16 cellular contexts compared by ENCODE assay signal in genomic region chr18:62672600-62672999, GRCh38. TPM values are rescaled to one million over a fixed set of nuclear protein-coding genes. Genes with fewer than 3 reads are reported as not detected.
DNase-seq lines count a peak whose midpoint lies in the region; ATAC-seq, FAIRE-seq and TF ChIP-seq lines count a peak whose summit lies in the region.
"Had no signal": no experiment of that assay in that cellular context is flagged by ENCODE, and none has a peak within 500 bp of the region (broad histone marks: within the 10 kb centered on the region; RNA-seq: fewer than 3 reads in every experiment).

No MANE protein-coding gene starts in this region.

- no peaks in the 10 kb centered on the region for H3K36me3 Mint-ChIP-seq in type B pancreatic cell

- H4K20me1 ChIP-seq in PC-3 (ENCODE audit: low read length): no peaks in the 10 kb centered on the region
- no peaks in the 10 kb centered on the region for H4K20me1 ChIP-seq in HepG2 (ENCODE audit: insufficient read depth, low read length)

- WGBS in HepG2 (ENCODE audit: low lambda C conversion rate): 2% methylated on average over 2 of the region's 2 CpGs
- 64 to 71% methylated on average over 1 to 2 of the region's 2 CpGs for WGBS in gastroesophageal sphincter (ENCODE audit: low coverage in 1 of 2), 2 donors

- peak; percentile 39 for DNase-seq in PC-3
- DNase-seq in brain microvascular endothelial cell: peak; percentile 31
- DNase-seq in HepG2 (ENCODE audit: low spot score): peak; percentile 16
- DNase-seq in upper lobe of right lung: no peak
- no peak for DNase-seq in type B pancreatic cell (ENCODE audit: extremely low spot score, unreplicated experiment)
- DNase-seq: COR-L47, DMS153, MG63, NCI-H1092 treated with DMSO at 0.1 percent for 48 hours, NCI-H510A treated with DMSO at 0.1 percent for 48 hours, NCI-H82, PC-9 had no signal

- no peaks in the 10 kb centered on the region for H3K27me3 ChIP-seq in PC-3 (ENCODE audit: low read length)
- no peaks in the 10 kb centered on the region for H3K27me3 ChIP-seq in brain microvascular endothelial cell (replicated peaks)
- H3K27me3 ChIP-seq in HepG2 (ENCODE audit: control insufficient read depth in 1 of 2, insufficient read depth in 2 of 2, low read length in 2 of 2): no peaks in the 10 kb centered on the region
- H3K27me3 ChIP-seq in gastroesophageal sphincter: no peaks in the 10 kb centered on the region
- H3K27me3 ChIP-seq in upper lobe of right lung: no peaks in the 10 kb centered on the region
- H3K27me3 ChIP-seq: MG63 had no signal

- H3K4me2 ChIP-seq in PC-3 (ENCODE audit: low read length) (no peak overlapping the region), HepG2 (ENCODE audit: low read depth, low read length) (0 out of 2 replicates have a peak overlapping the region, but pooled peaks have one; percentile 9)
- H3K4me2 ChIP-seq: KMS-11, PC-9 had no signal

- H3K4me3 ChIP-seq in PC-3 (ENCODE audit: low read length) (no peak overlapping the region), brain microvascular endothelial cell (ENCODE audit: low read depth, low read length) (no peak overlapping the region), HepG2 (replicated peaks in 1 of 3; ENCODE audit: insufficient read depth in 1 of 3, low read depth in 2 of 3, low read length in 3 of 3) (no peak overlapping the region), gastroesophageal sphincter (no peak overlapping the region), upper lobe of right lung (no peak overlapping the region)
- H3K4me3 ChIP-seq: MG63, PC-9, SK-N-MC had no signal

- TF ChIP-seq EP300 in HepG2 (IDR thresholded peaks at IDR 0.05; ENCODE audit: low read depth in 2 of 2, low read length in 2 of 2) (no peak; a peak in 1 of 4 replicates), HepG2 (CRISPR knock-in tag; IDR thresholded peaks at IDR 0.05; ENCODE audit: borderline replicate concordance) (no peak), gastroesophageal sphincter (IDR thresholded peaks at IDR 0.05) (no peak)

- no peak for FAIRE-seq in HepG2 (lab: Jason Lieb, UNC)

- intact Hi-C loops in PC-3 (cut with micrococcal nuclease) (no loop called here), HepG2 (cut with micrococcal nuclease; ENCODE audit: unreplicated experiment) (no loop called here), upper lobe of right lung (cut with DNase I) (no loop called here)

- H3K79me2 ChIP-seq in PC-3 (ENCODE audit: low read length) (no peaks in the 10 kb centered on the region), HepG2 (ENCODE audit: insufficient read depth, low read length) (no peaks in the 10 kb centered on the region)

- H2AFZ ChIP-seq in PC-3 (ENCODE audit: low read length) (no peak overlapping the region), HepG2 (ENCODE audit: low read length) (no peak overlapping the region)
- H2AFZ ChIP-seq: PC-9 had no signal

- TF ChIP-seq POLR2A in HepG2 (IDR thresholded peaks at IDR 0.05; ENCODE audit: insufficient read depth in 1 of 2, low read depth in 2 of 2, low read length in 2 of 2) (no peak), gastroesophageal sphincter (IDR thresholded peaks at IDR 0.05) (no peak)

- no peaks in the 10 kb centered on the region for H3K27me3 Mint-ChIP-seq in type B pancreatic cell

- in situ Hi-C loops in brain microvascular endothelial cell (cut with HindIII; ENCODE audit: low pct_ligation_motif_present, low sequenced_read_pairs): no loop called here
- in situ Hi-C loops in HepG2 (cut with HindIII; ENCODE audit: extremely low pct_ligation_motif_present, low pct_unique_long_range_greater_than_20kb): no loop called here

- CTCF ChIA-PET in PC-3 (lab: Charles Lee) (no interaction called here), HepG2 (lab: Yijun Ruan, JAX; ENCODE audit: low intra/inter-chr PET ratio, low total read pairs) (no interaction called here)

- TF ChIP-seq RAD21 in HepG2 (CRISPR knock-in tag; IDR thresholded peaks at IDR 0.05): no peak

- H3K9me3 ChIP-seq in PC-3 (ENCODE audit: low read length) (no peaks in the 10 kb centered on the region), HepG2 (ENCODE audit: low read length) (no peaks in the 10 kb centered on the region), gastroesophageal sphincter (peaks cover 0 to 17% (median 0%) of the 10 kb centered on the region in 3 donors), upper lobe of right lung (no peaks in the 10 kb centered on the region)
- H3K9me3 ChIP-seq: MG63 had no signal

- H3F3A ChIP-seq in PC-3 (ENCODE audit: low read length, unreplicated experiment): no peaks in the 10 kb centered on the region

- POLR2A ChIA-PET in PC-3 (lab: Charles Lee; ENCODE audit: unreplicated experiment): no interaction called here
- POLR2A ChIA-PET in HepG2 (lab: Yijun Ruan, JAX): no interaction called here

- peaks cover 10% of the 10 kb centered on the region for H3K4me1 Mint-ChIP-seq in type B pancreatic cell (ENCODE audit: unreplicated experiment)

- no peak overlapping the region for H3K27ac ChIP-seq in PC-3 (ENCODE audit: low read length)
- no peak overlapping the region for H3K27ac ChIP-seq in brain microvascular endothelial cell
- no peak overlapping the region for H3K27ac ChIP-seq in HepG2 (ENCODE audit: extremely low read length, insufficient read depth, low read length)
- H3K27ac ChIP-seq in gastroesophageal sphincter: no peak overlapping the region
- no peak overlapping the region for H3K27ac ChIP-seq in upper lobe of right lung
- H3K27ac ChIP-seq: KMS-11, PC-9, SK-N-MC had no signal

- ATAC-seq in PC-3 (peak; percentile 59), HepG2 (peak; percentile 83), gastroesophageal sphincter (no peak), GM18858 (IDR thresholded peaks at IDR 0.05; ENCODE audit: unreplicated experiment) (no peak), upper lobe of right lung (no peak)

- TF ChIP-seq CTCF in PC-3 (conservative IDR thresholded peaks at IDR 0.05; ENCODE audit: low read depth, low read length) (no peak), brain microvascular endothelial cell (IDR thresholded peaks at IDR 0.05; ENCODE audit: low read depth, low read length, missing control alignments) (no peak), HepG2 (CRISPR knock-in tag; IDR thresholded peaks at IDR 0.05) (no peak), gastroesophageal sphincter (IDR thresholded peaks at IDR 0.05) (no peak), upper lobe of right lung (IDR thresholded peaks at IDR 0.05) (no peak), type B pancreatic cell (conservative IDR thresholded peaks at IDR 0.05) (no peak)

- no peaks in the 10 kb centered on the region for H3K9me2 ChIP-seq in PC-3 (replicated peaks; ENCODE audit: low read length)

- H3K4me1 ChIP-seq in PC-3 (ENCODE audit: insufficient read depth, low read length): peaks cover 6% of the 10 kb centered on the region; the same call in 1 of the 2 replicates
- peaks cover 9% of the 10 kb centered on the region; the same call in 1 of the 2 replicates for H3K4me1 ChIP-seq in HepG2 (ENCODE audit: insufficient read depth, low read length)
- no peaks in the 10 kb centered on the region for H3K4me1 ChIP-seq in gastroesophageal sphincter
- H3K4me1 ChIP-seq in upper lobe of right lung: no peaks in the 10 kb centered on the region

- H3K36me3 ChIP-seq in PC-3 (ENCODE audit: low read depth, low read length) (no peaks in the 10 kb centered on the region), brain microvascular endothelial cell (replicated peaks) (no peaks in the 10 kb centered on the region), HepG2 (replicated peaks in 1 of 2; ENCODE audit: control insufficient read depth in 1 of 2, insufficient read depth in 2 of 2, low read length in 2 of 2) (no peaks in the 10 kb centered on the region), gastroesophageal sphincter (no peaks in the 10 kb centered on the region), upper lobe of right lung (no peaks in the 10 kb centered on the region)
- H3K36me3 ChIP-seq: MG63 had no signal

- H3K27ac Mint-ChIP-seq in type B pancreatic cell: no peak overlapping the region

- H3K9ac ChIP-seq in PC-3 (ENCODE audit: low read length): no peak overlapping the region
- no peak overlapping the region for H3K9ac ChIP-seq in HepG2 (ENCODE audit: insufficient read depth, low read depth, low read length)
- H3K9ac ChIP-seq: KMS-11 had no signal

- BruUV-seq in PC-3 (replicated peaks; lab: Mats Ljungman, UMichigan) (no TSS peak), HepG2 (replicated peaks; lab: Mats Ljungman, UMichigan) (no TSS peak)

- no peaks in the 10 kb centered on the region for H3K9me3 Mint-ChIP-seq in type B pancreatic cell

- no peak overlapping the region for H3K4me3 Mint-ChIP-seq in type B pancreatic cell

TF ChIP-seq in HepG2, 621 proteins besides CTCF, POLR2A, EP300 and RAD21 (continues in another document):
- no peak for TF ChIP-seq SOX6 (IDR thresholded peaks at IDR 0.05)
- TF ChIP-seq SOX6 (CRISPR knock-in tag; IDR thresholded peaks at IDR 0.05): peak; percentile 53; the same call in 1 of the 2 replicates
- no peak for TF ChIP-seq KDM2A (CRISPR knock-in tag; IDR thresholded peaks at IDR 0.05; ENCODE audit: borderline replicate concordance, low read depth)
- TF ChIP-seq FOXA3 (CRISPR knock-in tag; IDR thresholded peaks at IDR 0.05): peak; percentile 56; the same call in 1 of the 2 replicates

RNA-seq across cellular contexts. Expression of gene PHLPP1, which starts 42.7 kb away (rescaled TPM):
- total RNA-seq in PC-3 (2014; rRNA removed) (14.1 and 22.5 TPM in 2 replicates), HepG2 (2016; rRNA removed; fragmentation: Illumina TruSeq; extraction: Trizol) (18.5 and 19.8 TPM in 2 replicates), gastroesophageal sphincter (10 to 100 TPM; 10.8 to 19.1 (median 16.3) TPM), upper lobe of right lung (11.9 TPM), type B pancreatic cell (ENCODE audit: low replicate concordance) (28.5 and 29.3 TPM in 2 replicates)
- 8.5 and 10.8 TPM in 2 replicates for total RNA-seq in HepG2 (2016; cell fraction: cytosol; rRNA removed; fragmentation: Illumina TruSeq; extraction: Trizol; ENCODE audit: low read depth)
- 16.7 and 17.3 TPM in 2 replicates for total RNA-seq in HepG2 (2016; cell fraction: insoluble cytoplasmic fraction; rRNA removed; fragmentation: Illumina TruSeq; extraction: Trizol)
- total RNA-seq in HepG2 (2016; cell fraction: membrane; rRNA removed; fragmentation: Illumina TruSeq; extraction: Trizol): 8.5 and 10.8 TPM in 2 replicates
- 29.4 and 39.2 TPM in 2 replicates for total RNA-seq in HepG2 (2016; cell fraction: nucleus; rRNA removed; fragmentation: Illumina TruSeq; extraction: Trizol)
- 9.2 and 9.8 TPM in 2 replicates for polyA plus RNA-seq in HepG2 (2011; rRNA removed)
- 7.0 and 7.7 TPM in 2 replicates for polyA plus RNA-seq in HepG2 (2011; cell fraction: cytosol; rRNA removed)
- 11.5 and 13.7 TPM in 2 replicates for polyA plus RNA-seq in HepG2 (2011; cell fraction: nucleus; rRNA removed)
- 9.2 and 15.8 TPM in 2 replicates for polyA plus RNA-seq in HepG2 (2012)
- polyA plus RNA-seq in HepG2 (2016; cell fraction: cytosol; fragmentation: Illumina TruSeq; extraction: Trizol; ENCODE audit: low read depth): 0.60 and 0.61 TPM in 2 replicates
- 13.0 and 17.3 TPM in 2 replicates for polyA plus RNA-seq in HepG2 (2016; cell fraction: insoluble cytoplasmic fraction; fragmentation: Illumina TruSeq; extraction: Trizol; ENCODE audit: low read depth)
- 2.3 and 2.5 TPM in 2 replicates for polyA plus RNA-seq in HepG2 (2016; cell fraction: membrane; fragmentation: Illumina TruSeq; extraction: Trizol; ENCODE audit: low read depth)
- polyA plus RNA-seq in HepG2 (2016; cell fraction: nucleus; fragmentation: Illumina TruSeq; extraction: Trizol; ENCODE audit: insufficient read depth, low read depth): 17.6 and 19.5 TPM in 2 replicates
- 17.9 and 28.2 TPM in 2 replicates for polyA minus RNA-seq in HepG2 (2011; rRNA and poly(A)+ RNA removed; ENCODE audit: low replicate concordance)
- polyA minus RNA-seq in HepG2 (2011; cell fraction: cytosol; rRNA and poly(A)+ RNA removed): 24.3 and 29.5 TPM in 2 replicates
- 61.7 and 84.3 TPM in 2 replicates for polyA minus RNA-seq in HepG2 (2011; cell fraction: nucleus; rRNA and poly(A)+ RNA removed)

Comparison
In these comparisons a context has a peak if more than half of its experiments do, and no peak if none do; other contexts are left out.
1. ATAC-seq: peak in PC-3 (single experiment) and HepG2 (single experiment); none in gastroesophageal sphincter (single experiment), GM18858 (single experiment) and upper lobe of right lung (single experiment).
2. DNase-seq: peak in PC-3 (single experiment), brain microvascular endothelial cell (single experiment) and HepG2 (single experiment); none in upper lobe of right lung (single experiment) and type B pancreatic cell (single experiment).